Comparison of ENCODE assay signal across 22 cellular contexts in the genomic region with DNA sequence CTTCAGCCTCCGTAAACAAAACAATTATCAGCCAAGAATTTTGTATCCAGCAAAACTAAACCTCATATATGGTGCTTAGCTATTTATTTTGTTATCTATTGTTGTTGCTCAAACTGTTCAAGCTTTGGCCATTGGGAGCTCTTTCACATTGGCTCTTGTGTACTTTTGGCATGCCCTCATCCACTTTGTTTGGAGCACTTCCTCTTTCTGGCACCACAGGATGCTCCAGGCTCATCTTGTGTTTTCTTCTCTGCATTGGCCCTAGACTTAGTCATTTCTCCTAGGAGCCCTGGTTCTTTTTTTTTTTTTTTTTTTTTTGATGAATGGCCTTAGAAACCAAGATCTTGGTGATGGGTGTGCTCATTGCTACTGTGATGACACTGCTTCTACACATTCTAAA.
"Had no signal": no experiment of that assay in that cellular context is flagged by ENCODE, and none has a peak within 500 bp of the region (broad histone marks: within the 10 kb centered on the region; RNA-seq: fewer than 3 reads in every experiment).

No MANE protein-coding gene starts in this region.

- H3K27ac Mint-ChIP-seq: activated CD4-positive, alpha-beta memory T cell treated with anti-CD3 and anti-CD28 coated beads for 36 hours; activated CD4-positive, alpha-beta T cell treated with anti-CD3 and anti-CD28 coated beads, Interleukin-2, amount 10 ng/mL, durations not matched to agents 24 days and 14 days; immature natural killer cell; mesothelial cell of epicardium; naive B cell; nephron progenitor cell had no signal

- H3K4me3 Mint-ChIP-seq: activated CD4-positive, alpha-beta memory T cell treated with anti-CD3 and anti-CD28 coated beads for 36 hours; activated CD4-positive, alpha-beta T cell treated with anti-CD3 and anti-CD28 coated beads, Interleukin-2, amount 10 ng/mL, durations not matched to agents 24 days and 14 days; immature natural killer cell; mesothelial cell of epicardium; naive B cell; nephron progenitor cell had no signal

- DNase-seq: activated CD4-positive, alpha-beta memory T cell treated with anti-CD3 and anti-CD28 coated beads for 36 hours; activated CD4-positive, alpha-beta T cell treated with anti-CD3 and anti-CD28 coated beads, Interleukin-2, amount 10 ng/mL, durations not matched to agents 24 days and 14 days; activated CD4-positive, CD25-positive, alpha-beta regulatory T cell treated with anti-CD3 and anti-CD28 coated beads, Interleukin-2, amount 50 U/mL, for 72 hours; activated CD8-positive, alpha-beta memory T cell treated with anti-CD3 and anti-CD28 coated beads, Interleukin-2, amount 50 U/mL, for 4 hours; activated gamma-delta T cell treated with Interleukin-2 at 50 U/mL for 16 hours; activated naive CD4-positive, alpha-beta T cell treated with anti-CD3 and anti-CD28 coated beads, Interleukin-2, amount 50 U/mL, for 16 hours; activated T-cell treated with anti-CD3 and anti-CD28 coated beads, Interleukin-2, amount 50 U/mL, for 1 hour; amniotic stem cell; brain microvascular endothelial cell; cortex of kidney; foreskin keratinocyte; heart left ventricle; hypothalamus; immature natural killer cell; naive B cell; nephron progenitor cell; right lobe of liver; stimulated activated CD4-positive, alpha-beta T cell treated with anti-CD3 and anti-CD28 coated beads, Interleukin-2, amount 100 ng/mL, for 48 hours; stimulated activated naive CD4-positive, alpha-beta T cell treated with Interleukin-2 at 50 U/mL for 16 hours; transverse colon; WERI-Rb-1 had no signal

- H3K36me3 Mint-ChIP-seq: mesothelial cell of epicardium had no signal

- H3K4me1 Mint-ChIP-seq: activated CD4-positive, alpha-beta T cell treated with anti-CD3 and anti-CD28 coated beads, Interleukin-2, amount 10 ng/mL, durations not matched to agents 24 days and 14 days; immature natural killer cell; mesothelial cell of epicardium; naive B cell; nephron progenitor cell had no signal
